ENCODE assay signal across 18 cellular contexts in genomic region chr19:6090634-6091033, GRCh38. TPM values are rescaled to one million over a fixed set of nuclear protein-coding genes. Genes with fewer than 3 reads are reported as not detected.
DNase-seq lines count a peak whose midpoint lies in the region; ATAC-seq, FAIRE-seq and TF ChIP-seq lines count a peak whose summit lies in the region.
"Had no signal": no experiment of that assay in that cellular context is flagged by ENCODE, and none has a peak within 500 bp of the region (broad histone marks: within the 10 kb centered on the region; RNA-seq: fewer than 3 reads in every experiment).

No MANE protein-coding gene starts in this region.

- TF ChIP-seq EP300 in sigmoid colon (IDR thresholded peaks at IDR 0.05), result no peak

- H3K36me3 ChIP-seq in right atrium auricular region (no peaks in the 10 kb centered on the region), esophagus squamous epithelium (no peaks in the 10 kb centered on the region), sigmoid colon (no peaks in the 10 kb centered on the region), kidney (ENCODE audit: control insufficient read depth in 1 of 2, insufficient read depth in 2 of 2, low read length in 2 of 2) (no peaks in the 10 kb centered on the region)
- H3K36me3 ChIP-seq: Peyer's patch had no signal

- no peak for ATAC-seq in GM18517 (IDR thresholded peaks at IDR 0.05; ENCODE audit: unreplicated experiment)

- H3K4me3 ChIP-seq in right atrium auricular region, result no peak overlapping the region
- no peak overlapping the region for H3K4me3 ChIP-seq in esophagus squamous epithelium
- no peak overlapping the region for H3K4me3 ChIP-seq in sigmoid colon
- H3K4me3 ChIP-seq in kidney (ENCODE audit: low read length in 2 of 2), result no peak overlapping the region

- H3K9ac ChIP-seq in kidney (ENCODE audit: low read length in 2 of 2), result no peak overlapping the region

- no peaks in the 10 kb centered on the region for H3K27me3 ChIP-seq in right atrium auricular region
- no peaks in the 10 kb centered on the region for H3K27me3 ChIP-seq in esophagus squamous epithelium
- H3K27me3 ChIP-seq in sigmoid colon, result no peaks in the 10 kb centered on the region
- H3K27me3 ChIP-seq: Peyer's patch had no signal

- DNase-seq in right atrium auricular region (ENCODE audit: low spot score) (no peak), cardiac septum (ENCODE audit: low spot score) (no peak), esophagus squamous epithelium (lab: John Stamatoyannopoulos, UW) (no peak), sigmoid colon (no peak), kidney (no peak), ureter (ENCODE audit: low spot score) (no peak)
- no peak for DNase-seq in activated CD8-positive, alpha-beta memory T cell treated with anti-CD3 and anti-CD28 coated beads, Interleukin-2, amount 50 U/mL, for 4 hours
- DNase-seq: 8988T, DMS153, H7, MV-4-11, NCI-H1417 treated with DMSO at 0.1 percent for 48 hours, NCI-H2081, NCI-H510A treated with DMSO at 0.1 percent for 48 hours, Peyer's patch had no signal

- no peak for FAIRE-seq in kidney (lab: Jason Lieb, UNC)

- H3K4me1 ChIP-seq in right atrium auricular region (peaks cover 0 to 58% of the 10 kb centered on the region in 2 donors), esophagus squamous epithelium (peaks cover 37 to 93% (median 66%) of the 10 kb centered on the region in 3 donors), sigmoid colon (peaks cover 0 to 74% (median 68%) of the 10 kb centered on the region in 4 donors), kidney (ENCODE audit: control insufficient read depth in 1 of 2, insufficient read depth in 1 of 2, low read depth in 1 of 2, low read length in 2 of 2) (peaks cover 23 to 25% of the 10 kb centered on the region in 2 donors)

- TF ChIP-seq POLR2A in esophagus squamous epithelium (IDR thresholded peaks at IDR 0.05) (no peak), sigmoid colon (IDR thresholded peaks at IDR 0.05) (no peak)

- intact Hi-C loops in cardiac septum (cut with DNase I), result no loop called here
- intact Hi-C loops in esophagus squamous epithelium (cut with DNase I), result no loop called here
- intact Hi-C loops in sigmoid colon (cut with DNase I), result no loop called here
- intact Hi-C loops in kidney (cut with DNase I), result no loop called here

- H3K9me3 ChIP-seq in right atrium auricular region (no peaks in the 10 kb centered on the region), esophagus squamous epithelium (no peaks in the 10 kb centered on the region), sigmoid colon (no peaks in the 10 kb centered on the region), kidney (ENCODE audit: control insufficient read depth in 1 of 2, low read length in 2 of 2) (no peaks in the 10 kb centered on the region)
- H3K9me3 ChIP-seq: Peyer's patch had no signal

- TF ChIP-seq CTCF in right atrium auricular region (IDR thresholded peaks at IDR 0.05), result no peak
- TF ChIP-seq CTCF in esophagus squamous epithelium (IDR thresholded peaks at IDR 0.05), result no peak
- no peak for TF ChIP-seq CTCF in sigmoid colon (IDR thresholded peaks at IDR 0.05)
- no peak for TF ChIP-seq CTCF in kidney (IDR thresholded peaks at IDR 0.05; ENCODE audit: borderline replicate concordance, extremely low read depth, insufficient read depth)

- WGBS in esophagus squamous epithelium, 2 donors, result 82 to 86% methylated on average over 3 of the region's 3 CpGs
- WGBS in sigmoid colon, 2 donors, result 93 to 94% methylated on average over 3 of the region's 3 CpGs

- peak overlapping the region; percentile 87 to 96 for H3K27ac ChIP-seq in right atrium auricular region
- peak overlapping the region; percentile 79 to 95 (median 91) for H3K27ac ChIP-seq in esophagus squamous epithelium
- peak overlapping the region; percentile 86 to 93 (median 90) for H3K27ac ChIP-seq in sigmoid colon
- no peak overlapping the region for H3K27ac ChIP-seq in kidney (ENCODE audit: low read depth in 2 of 2, low read length in 2 of 2)
- H3K27ac ChIP-seq: C4-2B had no signal

RNA-seq across cellular contexts. Expression of gene RFX2, which starts 19.7 kb away (rescaled TPM):
- total RNA-seq in right atrium auricular region (10 to 100 TPM; 12.7 to 16.1 TPM), cardiac septum (4.0 TPM), esophagus squamous epithelium (10 to 100 TPM in 1 of 4 donors, 1 to 10 TPM in 3; 5.2 to 21.4 (median 7.7) TPM), sigmoid colon (10 to 100 TPM; 14.3 to 21.2 (median 17.4) TPM), kidney (12.6 TPM), ureter (30.3 TPM)
- polyA plus RNA-seq in sigmoid colon (1 to 10 TPM; 1.2 to 4.2 (median 3.6) TPM), kidney (ENCODE audit: insufficient read depth, low read depth, low replicate concordance) (4.6 TPM)

RNA-seq across cellular contexts. Expression of gene ACSBG2, which starts 44.8 kb away (rescaled TPM):
- total RNA-seq in right atrium auricular region (not detected), cardiac septum (not detected), esophagus squamous epithelium (under 1 TPM in 1 of 4 donors, not detected in 3; 0.38 TPM), sigmoid colon (not detected), kidney (not detected), ureter (not detected)
- polyA plus RNA-seq in sigmoid colon (under 1 TPM in 1 of 3 donors, not detected in 2; 0.06 TPM), kidney (ENCODE audit: insufficient read depth, low read depth, low replicate concordance) (2.1 TPM)
- total RNA-seq: H7 had no signal
- polyA plus RNA-seq: IgD-negative memory B cell had no signal

Comparison
In these comparisons a context has a peak if more than half of its experiments do, and no peak if none do; other contexts are left out.
1. H3K27ac ChIP-seq: peak in right atrium auricular region (2 of 2), esophagus squamous epithelium (4 of 4) and sigmoid colon (4 of 4); none in kidney (0 of 2).